Comparison of ENCODE assay signal across 9 cellular contexts in the genomic region with DNA sequence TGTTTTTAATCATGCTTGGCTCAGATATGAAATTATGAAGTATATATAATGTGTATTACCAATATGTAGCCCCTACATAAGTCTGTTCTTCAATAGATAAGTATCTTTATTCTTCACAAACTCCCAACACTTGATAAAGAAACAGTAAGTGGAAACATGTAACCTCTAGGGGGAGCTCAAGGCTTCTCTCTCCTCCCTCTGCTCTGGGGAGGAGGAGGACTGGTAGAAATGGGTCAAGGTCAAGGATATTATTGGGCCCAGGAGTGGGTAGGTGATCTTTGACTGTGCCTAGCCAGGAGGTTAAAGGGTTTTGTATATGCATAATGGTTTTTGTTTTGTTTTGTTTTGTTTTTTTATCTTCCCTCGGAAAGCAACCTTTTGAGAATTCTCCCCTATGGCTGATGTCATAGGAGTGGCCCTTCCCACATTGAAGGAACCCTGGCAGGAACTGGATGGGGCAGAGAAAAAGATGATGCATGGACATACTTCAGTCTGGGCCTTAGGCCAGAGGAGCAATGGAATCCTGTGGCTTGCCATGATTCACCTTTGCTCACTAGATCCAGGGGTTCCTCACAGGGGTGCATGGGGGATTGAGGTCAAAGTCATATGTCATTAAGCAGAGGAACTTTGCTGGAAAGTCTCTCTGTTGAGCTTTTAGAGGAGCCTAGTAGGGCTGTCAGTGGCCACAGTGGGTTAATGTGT.
DNase-seq lines count a peak whose midpoint lies in the region; ATAC-seq, FAIRE-seq and TF ChIP-seq lines count a peak whose summit lies in the region.
"Had no signal": no experiment of that assay in that cellular context is flagged by ENCODE, and none has a peak within 500 bp of the region (broad histone marks: within the 10 kb centered on the region; RNA-seq: fewer than 3 reads in every experiment).

No MANE protein-coding gene starts in this region.

- TF ChIP-seq POLR2A in adrenal gland (IDR thresholded peaks at IDR 0.05) = no peak

- 33 to 55% (median 49%) methylated on average over 1 of the region's 1 CpG for WGBS in adrenal gland, 4 donors

- no peaks in the 10 kb centered on the region for H3K36me3 Mint-ChIP-seq in type B pancreatic cell

- TF ChIP-seq CTCF in adrenal gland (IDR thresholded peaks at IDR 0.05) = peak; percentile 33 to 62 (median 48)
- peak; percentile 38 for TF ChIP-seq CTCF in kidney (IDR thresholded peaks at IDR 0.05; ENCODE audit: borderline replicate concordance, extremely low read depth, insufficient read depth)
- peak; percentile 73 for TF ChIP-seq CTCF in type B pancreatic cell (conservative IDR thresholded peaks at IDR 0.05)

- H3K27ac ChIP-seq in adrenal gland = no peak overlapping the region
- no peak overlapping the region for H3K27ac ChIP-seq in kidney (ENCODE audit: low read depth in 2 of 2, low read length in 2 of 2)

- ATAC-seq in HG03175 (IDR thresholded peaks at IDR 0.05; ENCODE audit: unreplicated experiment) (no peak), HG02610 (IDR thresholded peaks at IDR 0.05; ENCODE audit: unreplicated experiment) (no peak)

- H3K9me3 ChIP-seq in adrenal gland (replicated peaks in 1 of 3) (no peaks in the 10 kb centered on the region), kidney (ENCODE audit: control insufficient read depth in 1 of 2, low read length in 2 of 2) (no peaks in the 10 kb centered on the region)

- H3K9ac ChIP-seq in kidney (ENCODE audit: low read length in 2 of 2) = no peak overlapping the region

- no peak overlapping the region for H3K27ac Mint-ChIP-seq in type B pancreatic cell
- H3K27ac Mint-ChIP-seq: T-helper 1 cell treated with Interleukin-12 subunit alpha and Interleukin-12 subunit beta and Interleukin-4 antibody, amounts not matched to agents 30 μg/mL and 1 μg/mL, for 36 hours had no signal

- FAIRE-seq in GM19239 (lab: Jason Lieb, UNC) = peak; percentile 47
- FAIRE-seq in kidney (lab: Jason Lieb, UNC) = peak; percentile 85

- H3K36me3 ChIP-seq in adrenal gland (replicated peaks in 1 of 2) = no peaks in the 10 kb centered on the region
- H3K36me3 ChIP-seq in kidney (ENCODE audit: control insufficient read depth in 1 of 2, insufficient read depth in 2 of 2, low read length in 2 of 2) = no peaks in the 10 kb centered on the region

- H3K27me3 ChIP-seq in adrenal gland = peaks cover 8% of the 10 kb centered on the region

- DNase-seq in COR-L47 (lab: John Stamatoyannopoulos, UW) = peak; percentile 0
- DNase-seq in GM19239 (ENCODE audit: insufficient read length, low spot score) = no peak
- DNase-seq in NCI-H460 (ENCODE audit: extremely low read depth, low read depth) = peak; percentile 1
- DNase-seq in adrenal gland = peak in 5 of 7 donors; percentile 19 to 44 (median 25)
- DNase-seq in kidney = no peak
- DNase-seq in type B pancreatic cell (ENCODE audit: extremely low spot score, unreplicated experiment) = no peak

- H3K4me3 Mint-ChIP-seq in type B pancreatic cell = no peak overlapping the region
- H3K4me3 Mint-ChIP-seq: T-helper 1 cell treated with Interleukin-12 subunit alpha and Interleukin-12 subunit beta and Interleukin-4 antibody, amounts not matched to agents 30 μg/mL and 1 μg/mL, for 36 hours had no signal

- no peaks in the 10 kb centered on the region for H3K9me3 Mint-ChIP-seq in type B pancreatic cell

- H3K4me3 ChIP-seq in adrenal gland (no peak overlapping the region), kidney (ENCODE audit: low read length in 2 of 2) (no peak overlapping the region)

- no peaks in the 10 kb centered on the region for H3K4me1 Mint-ChIP-seq in type B pancreatic cell (ENCODE audit: unreplicated experiment)

- intact Hi-C loops in adrenal gland (cut with DNase I) (loop anchor here in 1 of 2 donors (10.0 kb wide), 1 partner anchor 153 kb away; no protein-coding TSS in a partner anchor), kidney (cut with DNase I) (no loop called here)

- H3K27me3 Mint-ChIP-seq in type B pancreatic cell = no peaks in the 10 kb centered on the region

- H3K4me1 ChIP-seq in adrenal gland (replicated peaks in 1 of 2) (no peaks in the 10 kb centered on the region), kidney (ENCODE audit: control insufficient read depth in 1 of 2, insufficient read depth in 1 of 2, low read depth in 1 of 2, low read length in 2 of 2) (no peaks in the 10 kb centered on the region)

Comparison
In these comparisons a context has a peak if more than half of its experiments do, and no peak if none do; other contexts are left out.
1. DNase-seq: peak in COR-L47 (single experiment), NCI-H460 (single experiment) and adrenal gland (5 of 7); none in GM19239 (single experiment), kidney (single experiment) and type B pancreatic cell (single experiment).
2. Peak in every context shown above with its lines, with median percentiles within 50 percentile points of each other: CTCF ChIP-seq.